ENCODE assay signal across 8 cellular contexts in genomic region chr5:159207616-159208507, GRCh38. TPM values are rescaled to one million over a fixed set of nuclear protein-coding genes. Genes with fewer than 3 reads are reported as not detected.
DNase-seq lines count a peak whose midpoint lies in the region; ATAC-seq, FAIRE-seq and TF ChIP-seq lines count a peak whose summit lies in the region.

No MANE protein-coding gene starts in this region.

- H3K27ac ChIP-seq in right atrium auricular region: peak overlapping the region; percentile 93 to 99

- DNase-seq in GM12865 (ENCODE audit: low read depth): peak; percentile 88
- DNase-seq in NCI-H1048 (lab: John Stamatoyannopoulos, UW): peak; percentile 53
- peak; percentile 9 to 78 (median 56) for DNase-seq in amygdala (lab: John Stamatoyannopoulos, UW)
- DNase-seq in right atrium auricular region (ENCODE audit: low spot score): peak; percentile 87
- DNase-seq in pulmonary artery endothelial cell (ENCODE audit: low read depth, low spot score): peak; percentile 33
- peak; percentile 71 for DNase-seq in urothelium cell line (ENCODE audit: low spot score)

- H3K4me1 Mint-ChIP-seq in T-helper 1 cell treated with Interleukin-12 subunit alpha and Interleukin-12 subunit beta and Interleukin-4 antibody, amounts not matched to agents 30 μg/mL and 1 μg/mL, for 36 hours (ENCODE audit: low read depth): peaks cover 51% of the 10 kb centered on the region

- peak overlapping the region; percentile 70 for H3K4me3 ChIP-seq in GM12865 (ENCODE audit: low read depth, low read length)
- H3K4me3 ChIP-seq in right atrium auricular region: peak overlapping the region; percentile 76 to 99

- FAIRE-seq in urothelium cell line (lab: Jason Lieb, UNC): no peak

- peak; percentile 41 for ATAC-seq in HG02571 (IDR thresholded peaks at IDR 0.05; ENCODE audit: unreplicated experiment)

- H3K4me3 Mint-ChIP-seq in T-helper 1 cell treated with Interleukin-12 subunit alpha and Interleukin-12 subunit beta and Interleukin-4 antibody, amounts not matched to agents 30 μg/mL and 1 μg/mL, for 36 hours: peak overlapping the region; percentile 99

- H3K27me3 Mint-ChIP-seq in T-helper 1 cell treated with Interleukin-12 subunit alpha and Interleukin-12 subunit beta and Interleukin-4 antibody, amounts not matched to agents 30 μg/mL and 1 μg/mL, for 36 hours (ENCODE audit: low read depth): no peaks in the 10 kb centered on the region

- H3K36me3 Mint-ChIP-seq in T-helper 1 cell treated with Interleukin-12 subunit alpha and Interleukin-12 subunit beta and Interleukin-4 antibody, amounts not matched to agents 30 μg/mL and 1 μg/mL, for 36 hours (ENCODE audit: low read depth): peaks cover 19% of the 10 kb centered on the region

- TF ChIP-seq CTCF in GM12865 (IDR thresholded peaks at IDR 0.05; ENCODE audit: insufficient read depth, low read depth, low read length, missing control alignments) (no peak), right atrium auricular region (IDR thresholded peaks at IDR 0.05) (no peak)

- no peaks in the 10 kb centered on the region for H3K36me3 ChIP-seq in right atrium auricular region

- H3K9me3 Mint-ChIP-seq in T-helper 1 cell treated with Interleukin-12 subunit alpha and Interleukin-12 subunit beta and Interleukin-4 antibody, amounts not matched to agents 30 μg/mL and 1 μg/mL, for 36 hours: no peaks in the 10 kb centered on the region

- peaks cover 0 to 33% of the 10 kb centered on the region in 2 donors for H3K4me1 ChIP-seq in right atrium auricular region

- H3K9me3 ChIP-seq in right atrium auricular region: no peaks in the 10 kb centered on the region

- H3K27ac Mint-ChIP-seq in T-helper 1 cell treated with Interleukin-12 subunit alpha and Interleukin-12 subunit beta and Interleukin-4 antibody, amounts not matched to agents 30 μg/mL and 1 μg/mL, for 36 hours: peak overlapping the region; percentile 98

- no peaks in the 10 kb centered on the region for H3K27me3 ChIP-seq in right atrium auricular region

RNA-seq across cellular contexts. Expression of gene RNF145, which starts 1.5 kb away (rescaled TPM):
- total RNA-seq in right atrium auricular region (10 to 100 TPM; 18.1 to 29.9 TPM), pulmonary artery endothelial cell (55.7 and 59.3 TPM in 2 replicates)

RNA-seq across cellular contexts. Expression of gene UBLCP1, which starts 55.2 kb away (rescaled TPM):
- total RNA-seq in right atrium auricular region (10 to 100 TPM; 13.2 to 14.1 TPM), pulmonary artery endothelial cell (10.5 and 11.7 TPM in 2 replicates)

Comparison
In these comparisons a context has a peak if more than half of its experiments do, and no peak if none do; other contexts are left out.
1. Peak in every context shown above with its lines: DNase-seq, ATAC-seq, H3K4me3 ChIP-seq and H3K27ac ChIP-seq.
2. DNase-seq: peak in every context shown above with its lines; median percentile 88 in GM12865; 87 in right atrium auricular region; 71 in urothelium cell line; 56 in amygdala; 53 in NCI-H1048; 33 in pulmonary artery endothelial cell.